Comparison of ENCODE assay signal across 1 cellular context in genomic region chr2:47905454-47906260, GRCh38.
TF ChIP-seq lines count a peak whose summit lies in the region.

No MANE protein-coding gene starts in this region.

TF ChIP-seq in GM12878, 131 proteins besides CTCF, POLR2A, EP300 and RAD21 (continued from another document):
- TF ChIP-seq ZNF687 (IDR thresholded peaks at IDR 0.05) (no peak), REST (IDR thresholded peaks at IDR 0.05; ENCODE audit: low read depth, low read length) (no peak), ZBED1 (IDR thresholded peaks at IDR 0.05; ENCODE audit: borderline replicate concordance) (no peak), RAD51 (IDR thresholded peaks at IDR 0.05) (no peak), HCFC1 (IDR thresholded peaks at IDR 0.05; ENCODE audit: low read length) (no peak; the same call in 1 of the 2 replicates), CREB1 (IDR thresholded peaks at IDR 0.05; ENCODE audit: low read depth) (no peak), NBN (IDR thresholded peaks at IDR 0.05) (no peak), TBL1XR1 (IDR thresholded peaks at IDR 0.05; ENCODE audit: low read depth, low read length) (no peak), ATF2 (IDR thresholded peaks at IDR 0.05; ENCODE audit: low read length) (no peak), ATF7 (IDR thresholded peaks at IDR 0.05; ENCODE audit: low read depth) (no peak), IRF5 (IDR thresholded peaks at IDR 0.05; ENCODE audit: borderline replicate concordance) (no peak), RELA (IDR thresholded peaks at IDR 0.05; ENCODE audit: borderline replicate concordance, partially characterized antibody) (no peak), MEF2A (IDR thresholded peaks at IDR 0.05; ENCODE audit: insufficient read depth, low read depth, low read length) (no peak), CHD4 (IDR thresholded peaks at IDR 0.05) (no peak), ETV6 (conservative IDR thresholded peaks at IDR 0.05 in 1 of 2, IDR thresholded peaks at IDR 0.05 in 1 of 2; ENCODE audit: borderline replicate concordance in 1 of 2, low read depth in 1 of 2) (no peak)
- TF ChIP-seq, protein P1, sequence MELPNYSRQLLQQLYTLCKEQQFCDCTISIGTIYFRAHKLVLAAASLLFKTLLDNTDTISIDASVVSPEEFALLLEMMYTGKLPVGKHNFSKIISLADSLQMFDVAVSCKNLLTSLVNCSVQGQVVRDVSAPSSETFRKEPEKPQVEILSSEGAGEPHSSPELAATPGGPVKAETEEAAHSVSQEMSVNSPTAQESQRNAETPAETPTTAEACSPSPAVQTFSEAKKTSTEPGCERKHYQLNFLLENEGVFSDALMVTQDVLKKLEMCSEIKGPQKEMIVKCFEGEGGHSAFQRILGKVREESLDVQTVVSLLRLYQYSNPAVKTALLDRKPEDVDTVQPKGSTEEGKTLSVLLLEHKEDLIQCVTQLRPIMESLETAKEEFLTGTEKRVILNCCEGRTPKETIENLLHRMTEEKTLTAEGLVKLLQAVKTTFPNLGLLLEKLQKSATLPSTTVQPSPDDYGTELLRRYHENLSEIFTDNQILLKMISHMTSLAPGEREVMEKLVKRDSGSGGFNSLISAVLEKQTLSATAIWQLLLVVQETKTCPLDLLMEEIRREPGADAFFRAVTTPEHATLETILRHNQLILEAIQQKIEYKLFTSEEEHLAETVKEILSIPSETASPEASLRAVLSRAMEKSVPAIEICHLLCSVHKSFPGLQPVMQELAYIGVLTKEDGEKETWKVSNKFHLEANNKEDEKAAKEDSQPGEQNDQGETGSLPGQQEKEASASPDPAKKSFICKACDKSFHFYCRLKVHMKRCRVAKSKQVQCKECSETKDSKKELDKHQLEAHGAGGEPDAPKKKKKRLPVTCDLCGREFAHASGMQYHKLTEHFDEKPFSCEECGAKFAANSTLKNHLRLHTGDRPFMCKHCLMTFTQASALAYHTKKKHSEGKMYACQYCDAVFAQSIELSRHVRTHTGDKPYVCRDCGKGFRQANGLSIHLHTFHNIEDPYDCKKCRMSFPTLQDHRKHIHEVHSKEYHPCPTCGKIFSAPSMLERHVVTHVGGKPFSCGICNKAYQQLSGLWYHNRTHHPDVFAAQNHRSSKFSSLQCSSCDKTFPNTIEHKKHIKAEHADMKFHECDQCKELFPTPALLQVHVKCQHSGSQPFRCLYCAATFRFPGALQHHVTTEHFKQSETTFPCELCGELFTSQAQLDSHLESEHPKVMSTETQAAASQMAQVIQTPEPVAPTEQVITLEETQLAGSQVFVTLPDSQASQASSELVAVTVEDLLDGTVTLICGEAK (IDR thresholded peaks at IDR 0.05; ENCODE audit: borderline replicate concordance): no peak
- TF ChIP-seq, protein P2, sequence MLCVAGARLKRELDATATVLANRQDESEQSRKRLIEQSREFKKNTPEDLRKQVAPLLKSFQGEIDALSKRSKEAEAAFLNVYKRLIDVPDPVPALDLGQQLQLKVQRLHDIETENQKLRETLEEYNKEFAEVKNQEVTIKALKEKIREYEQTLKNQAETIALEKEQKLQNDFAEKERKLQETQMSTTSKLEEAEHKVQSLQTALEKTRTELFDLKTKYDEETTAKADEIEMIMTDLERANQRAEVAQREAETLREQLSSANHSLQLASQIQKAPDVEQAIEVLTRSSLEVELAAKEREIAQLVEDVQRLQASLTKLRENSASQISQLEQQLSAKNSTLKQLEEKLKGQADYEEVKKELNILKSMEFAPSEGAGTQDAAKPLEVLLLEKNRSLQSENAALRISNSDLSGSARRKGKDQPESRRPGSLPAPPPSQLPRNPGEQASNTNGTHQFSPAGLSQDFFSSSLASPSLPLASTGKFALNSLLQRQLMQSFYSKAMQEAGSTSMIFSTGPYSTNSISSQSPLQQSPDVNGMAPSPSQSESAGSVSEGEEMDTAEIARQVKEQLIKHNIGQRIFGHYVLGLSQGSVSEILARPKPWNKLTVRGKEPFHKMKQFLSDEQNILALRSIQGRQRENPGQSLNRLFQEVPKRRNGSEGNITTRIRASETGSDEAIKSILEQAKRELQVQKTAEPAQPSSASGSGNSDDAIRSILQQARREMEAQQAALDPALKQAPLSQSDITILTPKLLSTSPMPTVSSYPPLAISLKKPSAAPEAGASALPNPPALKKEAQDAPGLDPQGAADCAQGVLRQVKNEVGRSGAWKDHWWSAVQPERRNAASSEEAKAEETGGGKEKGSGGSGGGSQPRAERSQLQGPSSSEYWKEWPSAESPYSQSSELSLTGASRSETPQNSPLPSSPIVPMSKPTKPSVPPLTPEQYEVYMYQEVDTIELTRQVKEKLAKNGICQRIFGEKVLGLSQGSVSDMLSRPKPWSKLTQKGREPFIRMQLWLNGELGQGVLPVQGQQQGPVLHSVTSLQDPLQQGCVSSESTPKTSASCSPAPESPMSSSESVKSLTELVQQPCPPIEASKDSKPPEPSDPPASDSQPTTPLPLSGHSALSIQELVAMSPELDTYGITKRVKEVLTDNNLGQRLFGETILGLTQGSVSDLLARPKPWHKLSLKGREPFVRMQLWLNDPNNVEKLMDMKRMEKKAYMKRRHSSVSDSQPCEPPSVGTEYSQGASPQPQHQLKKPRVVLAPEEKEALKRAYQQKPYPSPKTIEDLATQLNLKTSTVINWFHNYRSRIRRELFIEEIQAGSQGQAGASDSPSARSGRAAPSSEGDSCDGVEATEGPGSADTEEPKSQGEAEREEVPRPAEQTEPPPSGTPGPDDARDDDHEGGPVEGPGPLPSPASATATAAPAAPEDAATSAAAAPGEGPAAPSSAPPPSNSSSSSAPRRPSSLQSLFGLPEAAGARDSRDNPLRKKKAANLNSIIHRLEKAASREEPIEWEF (IDR thresholded peaks at IDR 0.05; ENCODE audit: insufficient replicate concordance, low read depth, low read length): no peak
